4 cellular contexts compared by ENCODE assay signal in the genomic region with DNA sequence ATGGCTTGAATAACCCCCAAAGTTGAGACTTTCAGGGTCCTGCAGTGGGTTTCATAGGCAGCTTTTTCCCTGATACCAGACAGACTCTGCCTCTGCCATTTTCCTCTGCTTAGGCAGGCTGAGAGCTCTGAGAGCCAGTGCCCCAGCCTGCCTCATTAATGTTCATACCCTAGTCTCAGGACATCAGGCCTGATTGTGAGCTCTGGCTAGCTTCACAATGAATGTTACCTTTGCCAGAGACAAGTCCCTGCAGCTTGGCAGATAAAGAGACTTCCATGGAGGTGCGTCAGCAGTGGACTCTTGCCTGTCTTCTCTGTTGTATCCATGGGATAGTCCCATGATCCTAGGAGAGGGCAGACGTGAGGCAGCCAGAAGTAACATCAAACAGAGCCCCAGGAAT.
"Had no signal": no experiment of that assay in that cellular context is flagged by ENCODE, and none has a peak within 500 bp of the region (broad histone marks: within the 10 kb centered on the region; RNA-seq: fewer than 3 reads in every experiment).

No MANE protein-coding gene starts in this region.

- H3K27ac ChIP-seq: HL-60 had no signal

- DNase-seq: IMR-90 had no signal

- ATAC-seq: HepG2, K562 had no signal

- H3K4me3 ChIP-seq: K562 had no signal
